In the genomic region with DNA sequence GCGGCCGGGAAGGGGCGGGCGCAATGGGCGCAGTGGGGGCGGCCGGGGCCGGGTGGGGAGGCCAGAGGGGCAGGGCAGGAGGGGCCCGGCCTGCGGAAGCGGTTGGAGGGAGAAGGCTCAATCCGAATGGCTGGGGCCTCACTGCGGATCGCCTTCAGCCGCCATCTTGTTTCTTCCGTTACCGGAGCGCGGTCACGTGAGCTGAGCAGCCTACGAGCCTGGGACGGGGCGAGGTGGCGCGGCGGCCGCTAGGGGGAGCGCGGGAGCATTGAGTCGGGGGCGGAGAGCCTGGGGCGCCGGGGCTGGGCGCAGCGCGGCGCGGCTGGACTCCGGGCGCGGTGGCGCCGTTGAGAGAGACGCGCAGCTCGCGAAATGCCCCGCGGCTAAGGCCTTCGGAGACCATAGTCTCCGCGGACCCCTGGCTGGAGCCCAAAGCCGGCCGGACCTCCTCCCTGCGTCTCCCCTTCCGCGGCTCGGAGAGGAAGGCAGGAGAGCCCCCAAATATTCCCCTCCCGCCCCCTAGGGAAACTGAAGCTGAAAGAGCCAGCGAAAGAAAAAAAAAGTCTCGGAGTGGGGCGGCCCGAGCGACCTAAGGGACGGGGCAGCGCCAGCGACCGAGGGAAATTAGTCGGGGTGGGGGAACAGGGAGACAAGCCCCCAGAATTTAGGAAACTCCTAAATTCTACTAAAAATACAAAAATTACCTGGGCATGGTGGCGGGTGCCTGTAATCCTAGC, we compare ENCODE assay signal across 8 cellular contexts. TPM values are rescaled to one million over a fixed set of nuclear protein-coding genes. Genes with fewer than 3 reads are reported as not detected.
DNase-seq lines count a peak whose midpoint lies in the region; ATAC-seq lines count a peak whose summit lies in the region.

A gene (minus strand): TSS at position 190 of the 737 bp plus-strand sequence. CDS start 22,221 bp downstream, outside the sequence.

- ATAC-seq in GM21360 (IDR thresholded peaks at IDR 0.05; ENCODE audit: unreplicated experiment), result peak; percentile 89

- DNase-seq in COR-L47 (lab: John Stamatoyannopoulos, UW), result peak; percentile 90
- DNase-seq in HT-29 (ENCODE audit: low spot score), result peak; percentile 98
- DNase-seq in NK-92 (lab: John Stamatoyannopoulos, UW; ENCODE audit: unreplicated experiment), result peak; percentile 87
- peak; percentile 92 to 99 for DNase-seq in activated CD8-positive, alpha-beta memory T cell treated with anti-CD3 and anti-CD28 coated beads for 1 hour (ENCODE audit: extremely low read depth in 1 of 2, low read depth in 1 of 2)
- DNase-seq in effector CD8-positive, alpha-beta T cell (lab: John Stamatoyannopoulos, UW), result peak; percentile 98
- DNase-seq in medulla oblongata (ENCODE audit: extremely low spot score), result peak; percentile 98
- DNase-seq in stimulated activated CD4-positive, alpha-beta T cell treated with anti-CD3 and anti-CD28 coated beads, TNF-alpha, amount 100 ng/mL, for 48 hours (ENCODE audit: low read depth in 3 of 3), result peak; percentile 97 to 100 (median 98)

RNA-seq across cellular contexts. Expression of the gene that starts here (rescaled TPM):
- total RNA-seq in HT-29 (2014; rRNA removed; shearing (Covaris generic)), result 0.86 and 5.5 TPM in 2 replicates

Comparison
In these comparisons a context has a peak if more than half of its experiments do, and no peak if none do; other contexts are left out.
1. Peak in every context shown above with its lines: DNase-seq and ATAC-seq.